ENCODE assay signal across 14 cellular contexts in the genomic region with DNA sequence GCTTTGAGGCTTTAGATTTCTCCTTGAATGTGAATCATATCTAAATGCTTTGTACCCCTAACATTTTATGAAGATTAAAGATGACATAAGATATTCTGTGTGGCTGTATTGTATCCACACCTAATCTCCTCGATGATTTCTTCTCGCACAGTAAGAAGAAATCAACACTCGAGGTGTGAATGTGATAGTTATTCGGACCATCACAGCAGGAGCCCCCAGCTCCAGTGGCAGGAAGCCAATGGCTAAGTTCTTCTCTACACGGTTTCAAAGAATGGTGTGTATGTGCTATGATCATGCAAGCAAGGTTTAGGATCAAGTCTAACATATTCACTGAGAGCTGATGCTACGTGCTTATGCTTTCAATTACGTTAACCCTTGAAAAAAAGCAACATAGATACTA.
DNase-seq lines count a peak whose midpoint lies in the region; ATAC-seq and TF ChIP-seq lines count a peak whose summit lies in the region.
"Had no signal": no experiment of that assay in that cellular context is flagged by ENCODE, and none has a peak within 500 bp of the region (broad histone marks: within the 10 kb centered on the region; RNA-seq: fewer than 3 reads in every experiment).

No MANE protein-coding gene starts in this region.

- no peaks in the 10 kb centered on the region for H3K27me3 Mint-ChIP-seq in activated naive CD4-positive, alpha-beta T cell treated with anti-CD3 and anti-CD28 coated beads, Interleukin-2, amount 50 U/mL, for 24 hours
- no peaks in the 10 kb centered on the region for H3K27me3 Mint-ChIP-seq in naive thymus-derived CD8-positive, alpha-beta T cell

- peaks cover 50% of the 10 kb centered on the region for H3K4me1 Mint-ChIP-seq in activated naive CD4-positive, alpha-beta T cell treated with anti-CD3 and anti-CD28 coated beads, Interleukin-2, amount 50 U/mL, for 24 hours
- H3K4me1 Mint-ChIP-seq in naive thymus-derived CD8-positive, alpha-beta T cell: peaks cover 6 to 22% (median 16%) of the 10 kb centered on the region in 4 donors

- no peak for TF ChIP-seq CTCF in astrocyte of the spinal cord (IDR thresholded peaks at IDR 0.05; ENCODE audit: low read depth, low read length)

- H3K27ac Mint-ChIP-seq in activated naive CD4-positive, alpha-beta T cell treated with anti-CD3 and anti-CD28 coated beads, Interleukin-2, amount 50 U/mL, for 24 hours: peak overlapping the region; percentile 46
- H3K27ac Mint-ChIP-seq in activated naive CD4-positive, alpha-beta T cell treated with anti-CD3 and anti-CD28 coated beads, Interleukin-2, amount 50 U/mL, for 72 hours: no peak overlapping the region
- peak overlapping the region in 6 of 10 donors; percentile 1 to 56 (median 36) for H3K27ac Mint-ChIP-seq in naive thymus-derived CD8-positive, alpha-beta T cell
- H3K27ac Mint-ChIP-seq: CD8-positive, alpha-beta T cell had no signal

- in situ Hi-C loops in astrocyte of the spinal cord (cut with HindIII; ENCODE audit: low sequenced_read_pairs): no loop called here

- peaks cover 26% of the 10 kb centered on the region for H3K36me3 Mint-ChIP-seq in activated naive CD4-positive, alpha-beta T cell treated with anti-CD3 and anti-CD28 coated beads, Interleukin-2, amount 50 U/mL, for 24 hours
- peaks cover 35 to 38% of the 10 kb centered on the region in 2 donors for H3K36me3 Mint-ChIP-seq in activated naive CD4-positive, alpha-beta T cell treated with anti-CD3 and anti-CD28 coated beads, Interleukin-2, amount 50 U/mL, for 72 hours
- H3K36me3 Mint-ChIP-seq in naive thymus-derived CD8-positive, alpha-beta T cell: peaks cover 9 to 43% (median 21%) of the 10 kb centered on the region in 3 donors

- H3K4me3 Mint-ChIP-seq in activated naive CD4-positive, alpha-beta T cell treated with anti-CD3 and anti-CD28 coated beads, Interleukin-2, amount 50 U/mL, for 24 hours: no peak overlapping the region
- H3K4me3 Mint-ChIP-seq in naive thymus-derived CD8-positive, alpha-beta T cell: no peak overlapping the region
- H3K4me3 Mint-ChIP-seq: CD8-positive, alpha-beta T cell had no signal

- DNase-seq in activated naive CD4-positive, alpha-beta T cell treated with anti-CD3 and anti-CD28 coated beads, Interleukin-2, amount 50 U/mL, for 72 hours (ENCODE audit: low spot score in 2 of 2): no peak
- DNase-seq in astrocyte of the spinal cord (ENCODE audit: low read depth, low spot score) (peak; percentile 12), SKM-1 treated with dmso at 0.1 percent for 144 hours (lab: John Stamatoyannopoulos, UW; ENCODE audit: unreplicated experiment) (no peak), activated T-cell treated with anti-CD3 and anti-CD28 coated beads for 4 hours (no peak)
- DNase-seq in naive thymus-derived CD8-positive, alpha-beta T cell: no peak
- DNase-seq: C1 segment of cervical spinal cord; Caco-2; CD8-positive, alpha-beta T cell; DMS153; DND-41; H7; HCEC 1CT had no signal

- POLR2A ChIA-PET in naive thymus-derived CD8-positive, alpha-beta T cell (lab: Charles Lee): interaction anchor here (0.5 kb wide), 1 partner anchor 321 kb away, joined by 3 read pairs; no protein-coding TSS in a partner anchor

- no peak for ATAC-seq in activated naive CD4-positive, alpha-beta T cell treated with anti-CD3 and anti-CD28 coated beads, Interleukin-2, amount 50 U/mL, for 72 hours
- no peak for ATAC-seq in naive thymus-derived CD8-positive, alpha-beta T cell
- ATAC-seq: CD8-positive, alpha-beta T cell had no signal

- H3K9me3 Mint-ChIP-seq in activated naive CD4-positive, alpha-beta T cell treated with anti-CD3 and anti-CD28 coated beads, Interleukin-2, amount 50 U/mL, for 24 hours: no peaks in the 10 kb centered on the region
- H3K9me3 Mint-ChIP-seq in activated naive CD4-positive, alpha-beta T cell treated with anti-CD3 and anti-CD28 coated beads, Interleukin-2, amount 50 U/mL, for 72 hours: peaks cover 9 to 19% of the 10 kb centered on the region in 2 donors
- no peaks in the 10 kb centered on the region for H3K9me3 Mint-ChIP-seq in naive thymus-derived CD8-positive, alpha-beta T cell
- H3K9me3 Mint-ChIP-seq: CD8-positive, alpha-beta T cell had no signal

- H3K4me3 ChIP-seq in astrocyte of the spinal cord (ENCODE audit: low read depth, low read length): no peak overlapping the region
- H3K4me3 ChIP-seq: GM23248 had no signal

Comparison
In these comparisons a context has a peak if more than half of its experiments do, and no peak if none do; other contexts are left out.
1. H3K27ac Mint-ChIP-seq: peak in activated naive CD4-positive, alpha-beta T cell treated with anti-CD3 and anti-CD28 coated beads, Interleukin-2, amount 50 U/mL, for 24 hours (single experiment) and naive thymus-derived CD8-positive, alpha-beta T cell (6 of 10); none in activated naive CD4-positive, alpha-beta T cell treated with anti-CD3 and anti-CD28 coated beads, Interleukin-2, amount 50 U/mL, for 72 hours (0 of 2).